1 cellular context compared by ENCODE assay signal in the genomic region with DNA sequence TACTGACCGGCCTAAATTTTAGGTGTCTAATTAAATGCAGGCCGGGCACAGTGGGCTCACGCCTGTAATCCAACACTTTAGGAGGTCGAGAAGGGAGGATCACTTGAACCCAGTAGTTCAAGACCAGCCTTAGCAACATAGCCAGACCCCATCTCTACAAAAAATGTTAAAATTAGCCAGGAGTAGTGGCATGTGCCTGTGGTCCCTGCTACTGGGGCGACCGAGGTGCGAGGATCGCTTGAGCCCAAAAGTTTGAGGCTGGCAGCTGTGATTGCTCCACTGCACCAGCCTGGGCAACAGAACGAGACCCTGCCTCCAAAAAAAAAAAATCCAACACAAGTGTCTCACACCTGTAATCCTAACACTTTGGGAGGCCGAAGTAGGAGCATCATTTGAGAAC.
TF ChIP-seq lines count a peak whose summit lies in the region.

No MANE protein-coding gene starts in this region.

TF ChIP-seq in HepG2, 621 proteins besides CTCF, POLR2A, EP300 and RAD21:
- TF ChIP-seq, protein P1, sequence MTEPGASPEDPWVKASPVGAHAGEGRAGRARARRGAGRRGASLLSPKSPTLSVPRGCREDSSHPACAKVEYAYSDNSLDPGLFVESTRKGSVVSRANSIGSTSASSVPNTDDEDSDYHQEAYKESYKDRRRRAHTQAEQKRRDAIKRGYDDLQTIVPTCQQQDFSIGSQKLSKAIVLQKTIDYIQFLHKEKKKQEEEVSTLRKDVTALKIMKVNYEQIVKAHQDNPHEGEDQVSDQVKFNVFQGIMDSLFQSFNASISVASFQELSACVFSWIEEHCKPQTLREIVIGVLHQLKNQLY (CRISPR knock-in tag; IDR thresholded peaks at IDR 0.05) = no peak
- TF ChIP-seq BRD4 (CRISPR knock-in tag; IDR thresholded peaks at IDR 0.05) (no peak), ZNF441 (CRISPR knock-in tag; IDR thresholded peaks at IDR 0.05; ENCODE audit: borderline replicate concordance) (no peak), KDM2A (CRISPR knock-in tag; IDR thresholded peaks at IDR 0.05; ENCODE audit: borderline replicate concordance, low read depth) (no peak), ZNF781 (CRISPR knock-in tag; IDR thresholded peaks at IDR 0.05; ENCODE audit: borderline replicate concordance, not compliant biosample characterization) (no peak), RFXANK (CRISPR knock-in tag; IDR thresholded peaks at IDR 0.05) (no peak)
- TF ChIP-seq, protein P2, sequence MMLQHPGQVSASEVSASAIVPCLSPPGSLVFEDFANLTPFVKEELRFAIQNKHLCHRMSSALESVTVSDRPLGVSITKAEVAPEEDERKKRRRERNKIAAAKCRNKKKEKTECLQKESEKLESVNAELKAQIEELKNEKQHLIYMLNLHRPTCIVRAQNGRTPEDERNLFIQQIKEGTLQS (CRISPR knock-in tag; IDR thresholded peaks at IDR 0.05) = no peak
- TF ChIP-seq, protein P3, sequence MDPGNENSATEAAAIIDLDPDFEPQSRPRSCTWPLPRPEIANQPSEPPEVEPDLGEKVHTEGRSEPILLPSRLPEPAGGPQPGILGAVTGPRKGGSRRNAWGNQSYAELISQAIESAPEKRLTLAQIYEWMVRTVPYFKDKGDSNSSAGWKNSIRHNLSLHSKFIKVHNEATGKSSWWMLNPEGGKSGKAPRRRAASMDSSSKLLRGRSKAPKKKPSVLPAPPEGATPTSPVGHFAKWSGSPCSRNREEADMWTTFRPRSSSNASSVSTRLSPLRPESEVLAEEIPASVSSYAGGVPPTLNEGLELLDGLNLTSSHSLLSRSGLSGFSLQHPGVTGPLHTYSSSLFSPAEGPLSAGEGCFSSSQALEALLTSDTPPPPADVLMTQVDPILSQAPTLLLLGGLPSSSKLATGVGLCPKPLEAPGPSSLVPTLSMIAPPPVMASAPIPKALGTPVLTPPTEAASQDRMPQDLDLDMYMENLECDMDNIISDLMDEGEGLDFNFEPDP (CRISPR knock-in tag; conservative IDR thresholded peaks at IDR 0.05) = 0 out of 2 replicates have a peak, but pooled peaks have one; percentile 65
TF ChIP-seq in HepG2: peak in this region for 1.
